17 cellular contexts compared by ENCODE assay signal in the genomic region with DNA sequence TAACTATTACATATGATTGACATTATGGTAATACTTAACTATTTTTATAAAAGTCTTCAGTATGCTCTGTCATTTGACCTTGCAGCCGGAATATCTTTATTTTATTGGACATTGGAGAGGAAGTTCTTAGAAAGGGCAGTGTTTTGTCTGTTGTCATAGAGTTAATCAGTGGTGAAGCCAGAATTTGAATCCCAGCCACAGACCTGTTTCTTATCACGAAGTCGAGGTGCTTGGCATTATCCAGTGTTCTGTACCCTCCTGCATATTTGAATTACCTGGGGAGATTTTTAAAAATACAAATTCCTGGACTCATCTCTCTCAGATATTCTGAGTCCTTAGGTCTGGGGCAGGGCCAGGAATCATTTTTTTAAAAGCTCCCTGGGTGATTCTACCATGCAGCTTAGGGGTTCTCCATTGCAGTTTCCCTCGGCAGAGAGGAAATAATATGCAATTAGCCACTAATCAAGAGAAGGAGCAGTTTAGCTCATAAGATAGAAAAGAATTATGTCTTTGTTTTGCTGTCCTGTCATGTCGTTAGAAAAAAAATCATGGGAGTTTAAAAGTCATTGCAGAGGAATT.
DNase-seq lines count a peak whose midpoint lies in the region; ATAC-seq and TF ChIP-seq lines count a peak whose summit lies in the region.
"Had no signal": no experiment of that assay in that cellular context is flagged by ENCODE, and none has a peak within 500 bp of the region (broad histone marks: within the 10 kb centered on the region; RNA-seq: fewer than 3 reads in every experiment).

No MANE protein-coding gene starts in this region.

- no peak overlapping the region for H3K27ac ChIP-seq in esophagus muscularis mucosa (replicated peaks in 1 of 4)
- H3K27ac ChIP-seq: right lobe of liver had no signal

- no peak for TF ChIP-seq CTCF in astrocyte of the spinal cord (IDR thresholded peaks at IDR 0.05; ENCODE audit: low read depth, low read length)
- TF ChIP-seq CTCF in GM13977 (IDR thresholded peaks at IDR 0.05; ENCODE audit: extremely low read depth, insufficient read depth, missing control alignments), result no peak
- TF ChIP-seq CTCF in esophagus muscularis mucosa (IDR thresholded peaks at IDR 0.05), result no peak

- no peaks in the 10 kb centered on the region for H3K36me3 ChIP-seq in esophagus muscularis mucosa
- H3K36me3 ChIP-seq: neutrophil, right lobe of liver had no signal

- peaks cover 2% of the 10 kb centered on the region for H3K36me3 Mint-ChIP-seq in activated naive CD4-positive, alpha-beta T cell treated with anti-CD3 and anti-CD28 coated beads for 36 hours (ENCODE audit: low read depth)
- H3K36me3 Mint-ChIP-seq in natural killer cell treated with Interleukin-12 subunit alpha and Interleukin-12 subunit beta and Interleukin-15 and Interleukin-18, amount 100 ng/mL, for 72 hours, result no peaks in the 10 kb centered on the region

- 22% methylated on average over 5 of the region's 5 CpGs for WGBS in esophagus muscularis mucosa

- ATAC-seq in natural killer cell treated with Interleukin-12 subunit alpha and Interleukin-12 subunit beta and Interleukin-15 and Interleukin-18, amount 100 ng/mL, for 72 hours, result no peak
- ATAC-seq: right lobe of liver had no signal

- no peaks in the 10 kb centered on the region for H3K4me1 Mint-ChIP-seq in activated naive CD4-positive, alpha-beta T cell treated with anti-CD3 and anti-CD28 coated beads for 36 hours (ENCODE audit: low read depth)
- peaks cover 0 to 8% of the 10 kb centered on the region in 2 donors for H3K4me1 Mint-ChIP-seq in natural killer cell treated with Interleukin-12 subunit alpha and Interleukin-12 subunit beta and Interleukin-15 and Interleukin-18, amount 100 ng/mL, for 72 hours (ENCODE audit: low read depth in 2 of 2)

- H3K9me3 ChIP-seq in esophagus muscularis mucosa, result no peaks in the 10 kb centered on the region
- H3K9me3 ChIP-seq: neutrophil, right lobe of liver had no signal

- no peaks in the 10 kb centered on the region for H3K27me3 Mint-ChIP-seq in activated naive CD4-positive, alpha-beta T cell treated with anti-CD3 and anti-CD28 coated beads for 36 hours (ENCODE audit: low read depth)
- H3K27me3 Mint-ChIP-seq in natural killer cell treated with Interleukin-12 subunit alpha and Interleukin-12 subunit beta and Interleukin-15 and Interleukin-18, amount 100 ng/mL, for 72 hours, result peaks cover 15% of the 10 kb centered on the region in 2 donors

- CTCF ChIA-PET in activated naive CD4-positive, alpha-beta T cell treated with anti-CD3 and anti-CD28 coated beads for 36 hours (lab: Charles Lee), result no interaction called here

- in situ Hi-C loops in astrocyte of the spinal cord (cut with HindIII; ENCODE audit: low sequenced_read_pairs), result no loop called here
- in situ Hi-C loops in GM13977 (cut with MboI; ENCODE audit: low pct_unique_long_range_greater_than_20kb, low sequenced_read_pairs, unreplicated experiment), result no loop called here

- no peak for TF ChIP-seq POLR2A in esophagus muscularis mucosa (IDR thresholded peaks at IDR 0.05; ENCODE audit: low read depth)

- no peak overlapping the region for H3K27ac Mint-ChIP-seq in activated naive CD4-positive, alpha-beta T cell treated with anti-CD3 and anti-CD28 coated beads for 36 hours
- no peak overlapping the region for H3K27ac Mint-ChIP-seq in natural killer cell treated with Interleukin-12 subunit alpha and Interleukin-12 subunit beta and Interleukin-15 and Interleukin-18, amount 100 ng/mL, for 72 hours
- H3K27ac Mint-ChIP-seq: HFFc6 had no signal

- H3K4me3 Mint-ChIP-seq in activated naive CD4-positive, alpha-beta T cell treated with anti-CD3 and anti-CD28 coated beads for 36 hours, result no peak overlapping the region
- H3K4me3 Mint-ChIP-seq in natural killer cell treated with Interleukin-12 subunit alpha and Interleukin-12 subunit beta and Interleukin-15 and Interleukin-18, amount 100 ng/mL, for 72 hours, result no peak overlapping the region
- H3K4me3 Mint-ChIP-seq: HFFc6 had no signal

- H3K4me3 ChIP-seq in astrocyte of the spinal cord (ENCODE audit: low read depth, low read length) (no peak overlapping the region), esophagus muscularis mucosa (no peak overlapping the region)
- H3K4me3 ChIP-seq: right lobe of liver had no signal

- peaks cover 11% of the 10 kb centered on the region for H3K9me3 Mint-ChIP-seq in activated naive CD4-positive, alpha-beta T cell treated with anti-CD3 and anti-CD28 coated beads for 36 hours
- no peaks in the 10 kb centered on the region for H3K9me3 Mint-ChIP-seq in natural killer cell treated with Interleukin-12 subunit alpha and Interleukin-12 subunit beta and Interleukin-15 and Interleukin-18, amount 100 ng/mL, for 72 hours
- H3K9me3 Mint-ChIP-seq: HFFc6 had no signal

- no peak for TF ChIP-seq EP300 in esophagus muscularis mucosa (IDR thresholded peaks at IDR 0.05)

- peaks cover 9 to 16% (median 14%) of the 10 kb centered on the region in 4 donors for H3K4me1 ChIP-seq in esophagus muscularis mucosa
- H3K4me1 ChIP-seq: right lobe of liver had no signal

- peak; percentile 58 for DNase-seq in A172 (ENCODE audit: low spot score)
- DNase-seq in M059J (ENCODE audit: low read depth), result peak; percentile 85
- peak; percentile 35 for DNase-seq in astrocyte of the spinal cord (ENCODE audit: low read depth, low spot score)
- DNase-seq in kidney tubule cell (ENCODE audit: low spot score), result peak; percentile 49
- no peak for DNase-seq in activated naive CD4-positive, alpha-beta T cell treated with anti-CD3 and anti-CD28 coated beads for 36 hours
- DNase-seq in GM13977 (ENCODE audit: low spot score), result no peak
- no peak for DNase-seq in esophagus muscularis mucosa (ENCODE audit: extremely low spot score)
- DNase-seq in natural killer cell treated with Interleukin-12 subunit alpha and Interleukin-12 subunit beta and Interleukin-15 and Interleukin-18, amount 100 ng/mL, for 72 hours (ENCODE audit: low spot score), result no peak
- DNase-seq: activated CD4-positive, alpha-beta T cell treated with anti-CD3 and anti-CD28 coated beads, Interleukin-2, amount 50 U/mL, for 1 hour; activated CD8-positive, alpha-beta memory T cell treated with anti-CD3 and anti-CD28 coated beads, Interleukin-2, amount 50 U/mL, for 48 hours; activated gamma-delta T cell treated with Interleukin-2 at 50 U/mL for 16 hours; DMS79; foreskin fibroblast; HFFc6; NCI-H187; right lobe of liver had no signal

- H3K27me3 ChIP-seq in esophagus muscularis mucosa, result no peaks in the 10 kb centered on the region
- H3K27me3 ChIP-seq: neutrophil, right lobe of liver had no signal

- intact Hi-C loops in activated naive CD4-positive, alpha-beta T cell treated with anti-CD3 and anti-CD28 coated beads for 36 hours (cut with micrococcal nuclease), result no loop called here
- intact Hi-C loops in esophagus muscularis mucosa (cut with DNase I), result no loop called here

Comparison
In these comparisons a context has a peak if more than half of its experiments do, and no peak if none do; other contexts are left out.
1. DNase-seq: peak in A172 (single experiment), M059J (single experiment), astrocyte of the spinal cord (single experiment) and kidney tubule cell (single experiment); none in activated naive CD4-positive, alpha-beta T cell treated with anti-CD3 and anti-CD28 coated beads for 36 hours (single experiment), GM13977 (single experiment), esophagus muscularis mucosa (single experiment) and natural killer cell treated with Interleukin-12 subunit alpha and Interleukin-12 subunit beta and Interleukin-15 and Interleukin-18, amount 100 ng/mL, for 72 hours (single experiment).